8 cellular contexts compared by ENCODE assay signal in genomic region chr17:70168979-70169706, GRCh38. TPM values are rescaled to one million over a fixed set of nuclear protein-coding genes. Genes with fewer than 3 reads are reported as not detected.
DNase-seq lines count a peak whose midpoint lies in the region; ATAC-seq and TF ChIP-seq lines count a peak whose summit lies in the region.

TSS of gene KCNJ2 (plus strand) at chr17:70169532. CDS start at chr17:70175040, 5,508 bp downstream.

- H3K9me3 Mint-ChIP-seq in activated CD4-positive, alpha-beta T cell treated with anti-CD3 and anti-CD28 coated beads, Interleukin-2, amount 10 ng/mL, durations not matched to agents 24 days and 14 days: no peaks in the 10 kb centered on the region
- H3K9me3 Mint-ChIP-seq in endothelial cell (ENCODE audit: unreplicated experiment) (no peaks in the 10 kb centered on the region), memory B cell (peaks cover 4% of the 10 kb centered on the region)

- peak; percentile 97 for ATAC-seq in GM19023 (IDR thresholded peaks at IDR 0.05; ENCODE audit: unreplicated experiment)
- peak; percentile 95 for ATAC-seq in HG03108 (IDR thresholded peaks at IDR 0.05; ENCODE audit: unreplicated experiment)
- peak; percentile 70 for ATAC-seq in memory B cell (ENCODE audit: low read depth)

- H3K4me1 Mint-ChIP-seq in activated CD4-positive, alpha-beta T cell treated with anti-CD3 and anti-CD28 coated beads, Interleukin-2, amount 10 ng/mL, durations not matched to agents 24 days and 14 days: peaks cover 13% of the 10 kb centered on the region
- H3K4me1 Mint-ChIP-seq in endothelial cell (ENCODE audit: unreplicated experiment) (peaks cover 33% of the 10 kb centered on the region), memory B cell (peaks cover 11% of the 10 kb centered on the region)

- H3K27me3 Mint-ChIP-seq in activated CD4-positive, alpha-beta T cell treated with anti-CD3 and anti-CD28 coated beads, Interleukin-2, amount 10 ng/mL, durations not matched to agents 24 days and 14 days: peaks cover 61% of the 10 kb centered on the region
- H3K27me3 Mint-ChIP-seq in endothelial cell (ENCODE audit: unreplicated experiment) (peaks cover 4% of the 10 kb centered on the region), memory B cell (peaks cover 23% of the 10 kb centered on the region)

- intact Hi-C loops in activated CD4-positive, alpha-beta T cell treated with anti-CD3 and anti-CD28 coated beads, Interleukin-2, amount 10 ng/mL, durations not matched to agents 24 days and 14 days (cut with micrococcal nuclease): loop anchor here (2.0 kb wide), 3 partner anchors 32 to 600 kb away; no protein-coding TSS in a partner anchor

- TF ChIP-seq CTCF in AG10803 (conservative IDR thresholded peaks at IDR 0.05; ENCODE audit: low read length) (no peak), endothelial cell (IDR thresholded peaks at IDR 0.05; ENCODE audit: unreplicated experiment) (no peak)

- H3K4me3 ChIP-seq in AG10803 (ENCODE audit: low read length): peak within 1 kb of the TSS; percentile 76

- no peaks in the 10 kb centered on the region for H3K36me3 Mint-ChIP-seq in activated CD4-positive, alpha-beta T cell treated with anti-CD3 and anti-CD28 coated beads, Interleukin-2, amount 10 ng/mL, durations not matched to agents 24 days and 14 days (ENCODE audit: low read depth)
- H3K36me3 Mint-ChIP-seq in endothelial cell (ENCODE audit: low read depth, unreplicated experiment): no peaks in the 10 kb centered on the region
- H3K36me3 Mint-ChIP-seq in memory B cell: no peaks in the 10 kb centered on the region

- DNase-seq in AG10803 (ENCODE audit: low read depth): peak; percentile 76
- peak; percentile 89 for DNase-seq in NCI-H2196 treated with DMSO at 0.1 percent for 48 hours (lab: John Stamatoyannopoulos, UW; ENCODE audit: unreplicated experiment)
- peak; percentile 91 for DNase-seq in activated CD4-positive, alpha-beta T cell treated with anti-CD3 and anti-CD28 coated beads, Interleukin-2, amount 10 ng/mL, durations not matched to agents 24 days and 14 days
- peak; percentile 93 for DNase-seq in endothelial cell (ENCODE audit: low spot score)
- DNase-seq in memory B cell (ENCODE audit: low spot score in 2 of 2): peak; percentile 5 to 17
- DNase-seq in stimulated activated CD8-positive, alpha-beta memory T cell treated with anti-CD3 and anti-CD28 coated beads, Interleukin-2, amount 100 ng/mL, for 1 hour (ENCODE audit: low read depth in 2 of 2): peak; percentile 0 to 1

- H3K27ac Mint-ChIP-seq in activated CD4-positive, alpha-beta T cell treated with anti-CD3 and anti-CD28 coated beads, Interleukin-2, amount 10 ng/mL, durations not matched to agents 24 days and 14 days: no peak within 1 kb of the TSS
- H3K27ac Mint-ChIP-seq in endothelial cell (ENCODE audit: unreplicated experiment) (peak within 1 kb of the TSS; percentile 66), memory B cell (no peak within 1 kb of the TSS)

- peak within 1 kb of the TSS; percentile 71 for H3K4me3 Mint-ChIP-seq in activated CD4-positive, alpha-beta T cell treated with anti-CD3 and anti-CD28 coated beads, Interleukin-2, amount 10 ng/mL, durations not matched to agents 24 days and 14 days
- H3K4me3 Mint-ChIP-seq in endothelial cell (ENCODE audit: unreplicated experiment) (peak within 1 kb of the TSS; percentile 98), memory B cell (peak within 1 kb of the TSS; percentile 68)

RNA-seq across cellular contexts. Expression of gene KCNJ2, which starts in this region (rescaled TPM):
- not detected in 2 replicates for total RNA-seq in activated CD4-positive, alpha-beta T cell treated with anti-CD3 and anti-CD28 coated beads, Interleukin-2, amount 10 ng/mL, durations not matched to agents 24 days and 14 days
- 29.4 TPM for total RNA-seq in endothelial cell (ENCODE audit: unreplicated experiment)

Comparison
In these comparisons a context has a peak if more than half of its experiments do, and no peak if none do; other contexts are left out.
1. Peak in every context shown above with its lines: DNase-seq, ATAC-seq and H3K4me3 ChIP-seq.
2. RNA of gene KCNJ2 (total RNA-seq): 29.4 TPM in endothelial cell (single experiment); not detected in activated CD4-positive, alpha-beta T cell treated with anti-CD3 and anti-CD28 coated beads, Interleukin-2, amount 10 ng/mL, durations not matched to agents 24 days and 14 days; every median in the first group is over 10 times any median in the second.
3. Peak in DNase-seq in activated CD4-positive, alpha-beta T cell treated with anti-CD3 and anti-CD28 coated beads, Interleukin-2, amount 10 ng/mL, durations not matched to agents 24 days and 14 days; RNA of the gene not detected or under 1 TPM.
4. DNase-seq: peak in every context shown above with its lines; median percentile 93 in endothelial cell; 91 in activated CD4-positive, alpha-beta T cell treated with anti-CD3 and anti-CD28 coated beads, Interleukin-2, amount 10 ng/mL, durations not matched to agents 24 days and 14 days; 89 in NCI-H2196 treated with DMSO at 0.1 percent for 48 hours; 76 in AG10803; 11 in memory B cell; 0 in stimulated activated CD8-positive, alpha-beta memory T cell treated with anti-CD3 and anti-CD28 coated beads, Interleukin-2, amount 100 ng/mL, for 1 hour.